In the genomic region with DNA sequence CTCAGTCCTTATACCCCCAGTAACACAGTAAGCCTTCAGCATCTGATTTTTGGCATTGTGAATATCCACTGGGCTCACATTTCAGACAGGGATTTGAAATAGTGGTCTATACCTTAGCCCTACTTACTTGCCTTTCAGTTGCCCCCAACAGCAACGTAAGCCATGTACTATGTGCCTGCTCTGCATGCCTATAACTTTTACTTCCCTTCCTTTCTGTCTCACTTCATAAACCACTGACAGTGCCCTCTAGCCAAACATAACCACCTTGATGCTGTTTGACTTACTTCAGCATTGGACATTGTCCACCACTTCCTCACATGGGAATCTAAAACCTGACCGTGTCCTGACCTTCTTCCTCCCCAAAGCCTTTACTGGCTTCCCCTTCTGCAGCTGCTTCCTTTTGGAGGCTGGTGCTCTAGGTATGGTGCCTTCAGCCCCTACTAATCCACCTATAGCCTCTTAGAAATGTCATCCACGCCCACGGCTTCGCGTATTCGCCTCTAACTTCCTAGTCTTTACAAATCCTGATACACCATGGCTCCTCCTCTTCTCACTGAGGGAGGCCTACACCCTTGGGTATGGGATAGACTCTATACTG, we compare ENCODE assay signal across 1 cellular context.
TF ChIP-seq lines count a peak whose summit lies in the region.

No MANE protein-coding gene starts in this region.

TF ChIP-seq in H1, 55 proteins besides CTCF, POLR2A, EP300 and RAD21:
- TF ChIP-seq RXRA (IDR thresholded peaks at IDR 0.05; ENCODE audit: insufficient read depth, low read depth, low read length) (no peak), CHD7 (IDR thresholded peaks at IDR 0.05; ENCODE audit: insufficient replicate concordance, low read length) (no peak), EGR1 (IDR thresholded peaks at IDR 0.05; ENCODE audit: borderline replicate concordance, low read depth, low read length) (no peak)
- TF ChIP-seq, protein P1, sequence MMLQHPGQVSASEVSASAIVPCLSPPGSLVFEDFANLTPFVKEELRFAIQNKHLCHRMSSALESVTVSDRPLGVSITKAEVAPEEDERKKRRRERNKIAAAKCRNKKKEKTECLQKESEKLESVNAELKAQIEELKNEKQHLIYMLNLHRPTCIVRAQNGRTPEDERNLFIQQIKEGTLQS (IDR thresholded peaks at IDR 0.05; ENCODE audit: insufficient read depth, low read depth, low read length) = no peak
